In genomic region chr18:12455511-12455910, GRCh38 we compare ENCODE assay signal across 19 cellular contexts. TPM values are rescaled to one million over a fixed set of nuclear protein-coding genes. Genes with fewer than 3 reads are reported as not detected.
DNase-seq lines count a peak whose midpoint lies in the region; ATAC-seq and TF ChIP-seq lines count a peak whose summit lies in the region.
"Had no signal": no experiment of that assay in that cellular context is flagged by ENCODE, and none has a peak within 500 bp of the region (broad histone marks: within the 10 kb centered on the region; RNA-seq: fewer than 3 reads in every experiment).

No MANE protein-coding gene starts in this region.

- TF ChIP-seq CTCF in endodermal cell (conservative IDR thresholded peaks at IDR 0.05), result no peak

- no peaks in the 10 kb centered on the region for H3K27me3 ChIP-seq in endodermal cell (ENCODE audit: control insufficient read depth, insufficient read depth, low read length, poor library complexity, severe bottlenecking)
- H3K27me3 ChIP-seq: sigmoid colon, tibial artery had no signal

- no peak overlapping the region for H3K4me3 ChIP-seq in endodermal cell (ENCODE audit: low read length)
- H3K4me3 ChIP-seq: sigmoid colon, tibial artery had no signal

- no peaks in the 10 kb centered on the region for H3K9me3 ChIP-seq in endodermal cell (ENCODE audit: control insufficient read depth, low read length)
- H3K9me3 ChIP-seq: sigmoid colon, tibial artery had no signal

- H3K4me1 ChIP-seq in endodermal cell (ENCODE audit: control insufficient read depth, insufficient read depth, low read length), result no peaks in the 10 kb centered on the region
- H3K4me1 ChIP-seq: sigmoid colon, tibial artery had no signal

- H3K36me3 Mint-ChIP-seq in endodermal cell (ENCODE audit: low read depth), result peaks cover 31% of the 10 kb centered on the region

- peaks cover 9% of the 10 kb centered on the region for H3K36me3 ChIP-seq in endodermal cell (ENCODE audit: control insufficient read depth, insufficient read depth, low read length)

- H3K9ac ChIP-seq in endodermal cell (ENCODE audit: extremely low read depth, low read length, poor library complexity, severe bottlenecking), result no peak overlapping the region

- no peaks in the 10 kb centered on the region for H3K4me1 Mint-ChIP-seq in endodermal cell

- DNase-seq in amygdala (lab: John Stamatoyannopoulos, UW) (peak; percentile 11 to 98 (median 86)), endodermal cell (no peak), left lobe of liver (ENCODE audit: low spot score) (peak; percentile 18), substantia nigra (lab: John Stamatoyannopoulos, UW) (peak; percentile 7 to 98 (median 85)), NCI-H1048 (lab: John Stamatoyannopoulos, UW) (no peak), NCI-H1105 (lab: John Stamatoyannopoulos, UW) (no peak)
- DNase-seq: activated CD4-positive, CD25-positive, alpha-beta regulatory T cell treated with anti-CD3 and anti-CD28 coated beads, Interleukin-2, amount 50 U/mL, for 72 hours; activated CD8-positive, alpha-beta memory T cell treated with anti-CD3 and anti-CD28 coated beads, Interleukin-2, amount 50 U/mL, for 4 hours; activated naive CD4-positive, alpha-beta T cell treated with anti-CD3 and anti-CD28 coated beads for 36 hours; GOT3; NCI-H226; Right ventricle myocardium superior; sigmoid colon; stimulated activated CD4-positive, alpha-beta T cell treated with anti-CD3 and anti-CD28 coated beads, Interleukin-4, amount 100 ng/mL, for 1 hour; stimulated activated CD8-positive, alpha-beta memory T cell treated with anti-CD3 and anti-CD28 coated beads, Interleukin-4, amount 100 ng/mL, for 48 hours; tibial artery had no signal

- WGBS in endodermal cell (ENCODE audit: insufficient coverage in 1 of 2, insufficient read length in 1 of 2), 2 experiments, result 54 to 93% methylated on average over 5 to 7 of the region's 7 CpGs

- H3K4me3 Mint-ChIP-seq in endodermal cell, result no peak overlapping the region
- H3K4me3 Mint-ChIP-seq: activated naive CD4-positive, alpha-beta T cell treated with anti-CD3 and anti-CD28 coated beads for 36 hours; T-helper 1 cell treated with Interleukin-12 subunit alpha and Interleukin-12 subunit beta and Interleukin-4 antibody, amounts not matched to agents 30 μg/mL and 1 μg/mL, for 36 hours had no signal

- H3K27ac Mint-ChIP-seq in endodermal cell, result no peak overlapping the region
- H3K27ac Mint-ChIP-seq: activated naive CD4-positive, alpha-beta T cell treated with anti-CD3 and anti-CD28 coated beads for 36 hours; T-helper 1 cell treated with Interleukin-12 subunit alpha and Interleukin-12 subunit beta and Interleukin-4 antibody, amounts not matched to agents 30 μg/mL and 1 μg/mL, for 36 hours had no signal

- no peaks in the 10 kb centered on the region for H3K9me3 Mint-ChIP-seq in endodermal cell
- H3K9me3 Mint-ChIP-seq: activated naive CD4-positive, alpha-beta T cell treated with anti-CD3 and anti-CD28 coated beads for 36 hours; T-helper 1 cell treated with Interleukin-12 subunit alpha and Interleukin-12 subunit beta and Interleukin-4 antibody, amounts not matched to agents 30 μg/mL and 1 μg/mL, for 36 hours had no signal

- no peak for ATAC-seq in left lobe of liver
- no peak for ATAC-seq in GM19397 (IDR thresholded peaks at IDR 0.05; ENCODE audit: unreplicated experiment)

- no peaks in the 10 kb centered on the region for H3K27me3 Mint-ChIP-seq in endodermal cell (ENCODE audit: insufficient read depth)

- peak overlapping the region; percentile 47 for H3K27ac ChIP-seq in endodermal cell (ENCODE audit: low read depth, low read length)
- peak overlapping the region; percentile 94 for H3K27ac ChIP-seq in substantia nigra (ENCODE audit: low read depth, low read length, poor library complexity, severe bottlenecking)
- H3K27ac ChIP-seq: C4-2B, sigmoid colon, tibial artery had no signal

RNA-seq across cellular contexts. Expression of gene PRELID3A, which starts 47.8 kb away (rescaled TPM):
- 1 to 10 TPM; 4.9 to 7.5 TPM for total RNA-seq in endodermal cell
- 9.8 TPM for polyA plus RNA-seq in endodermal cell (2013, experiment 1 of 2)
- 9.2 TPM for polyA plus RNA-seq in endodermal cell (2013, experiment 2 of 2)
- total RNA-seq in left lobe of liver, result 0.18 TPM

Comparison
In these comparisons a context has a peak if more than half of its experiments do, and no peak if none do; other contexts are left out.
1. DNase-seq: peak in amygdala (56 of 56), left lobe of liver (single experiment) and substantia nigra (49 of 49); none in endodermal cell (single experiment), NCI-H1048 (single experiment) and NCI-H1105 (single experiment).